ENCODE assay signal across 8 cellular contexts in the genomic region with DNA sequence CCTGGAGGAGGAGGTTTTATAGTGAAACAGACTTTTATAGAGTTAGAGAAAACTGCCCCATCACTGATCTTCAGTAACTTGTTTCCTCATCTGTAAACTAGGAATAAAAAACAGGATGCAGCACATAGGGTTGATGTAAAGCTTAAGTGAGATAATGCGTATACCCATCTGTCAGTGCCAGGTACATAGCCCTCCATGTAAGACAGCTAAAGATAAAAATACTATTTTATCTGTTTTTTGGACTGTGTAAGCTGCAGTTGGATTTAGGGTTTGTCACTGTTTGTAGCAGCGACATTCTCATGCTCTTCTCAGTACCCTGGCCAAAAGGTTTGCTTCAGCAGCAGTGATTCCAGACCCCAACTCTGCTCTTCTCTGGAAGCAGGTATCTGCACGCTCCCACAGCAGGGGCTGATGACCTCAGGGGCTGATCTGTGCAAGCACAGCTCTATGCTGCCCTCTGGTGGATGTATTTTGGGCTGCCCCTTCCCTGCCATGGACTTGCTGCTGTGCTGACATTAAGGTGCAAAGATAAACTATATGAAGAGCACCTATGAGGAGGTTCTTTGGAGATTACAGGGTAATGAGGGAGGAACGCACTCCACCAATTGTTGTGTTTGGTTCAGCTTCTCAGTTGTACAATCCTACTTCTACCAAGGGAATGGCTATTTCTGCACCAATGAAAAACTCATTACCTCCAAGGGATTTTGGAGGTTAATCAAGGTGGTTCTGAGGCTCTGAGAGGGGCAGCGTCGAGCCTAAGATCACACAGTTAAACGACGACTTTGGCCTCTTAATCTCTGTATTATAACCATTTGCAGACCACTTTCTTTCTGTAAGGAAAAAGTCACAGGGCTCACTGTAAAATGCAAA. TPM values are rescaled to one million over a fixed set of nuclear protein-coding genes. Genes with fewer than 3 reads are reported as not detected.
A peak's percentile ranks its signal among the peaks of the same experiment; 100 is the strongest.
DNase-seq lines count a peak whose midpoint lies in the region; ATAC-seq, FAIRE-seq and TF ChIP-seq lines count a peak whose summit lies in the region.

No MANE protein-coding gene starts in this region.

- RAD21 ChIA-PET in GM12878 (lab: Charles Lee; ENCODE audit: unreplicated experiment), result interaction anchor here (0.6 to 8.6 kb wide), 54 partner anchors 18 to 903 kb away, joined by 3 to 57 read pairs (median 4); a partner anchor contains a TSS

- H3K27me3 ChIP-seq in GM12878 (replicated peaks in 1 of 2; ENCODE audit: control insufficient read depth in 2 of 2, insufficient read depth in 2 of 2, low read length in 1 of 2), result no peaks in the 10 kb centered on the region
- no peaks in the 10 kb centered on the region for H3K27me3 ChIP-seq in spleen (replicated peaks in 1 of 7)

- intact Hi-C loops in GM12878 (cut with micrococcal nuclease; ENCODE audit: unreplicated experiment) (loop anchor here (2.0 to 10.0 kb wide), 12 partner anchors 176 to 902 kb away; no protein-coding TSS in a partner anchor), spleen (cut with DNase I; ENCODE audit: low total_unique reads) (loop anchor here (10.0 kb wide), 2 partner anchors 420 to 810 kb away; a partner anchor contains a TSS)

- no peaks in the 10 kb centered on the region; the same call in 1 of the 2 replicates for H3K79me2 ChIP-seq in GM12878 (ENCODE audit: control insufficient read depth, insufficient read depth, low read length)

- CTCF ChIA-PET in GM12878 (lab: Yijun Ruan, JAX), result interaction anchor here (0.6 to 6.6 kb wide), 58 partner anchors 11 to 937 kb away, joined by 3 to 46 read pairs (median 4); a partner anchor contains a TSS

- no peaks in the 10 kb centered on the region for H3K36me3 ChIP-seq in GM12878 (ENCODE audit: control insufficient read depth in 2 of 2, insufficient read depth in 2 of 2, low read length in 1 of 2)
- H3K36me3 ChIP-seq in spleen, result no peaks in the 10 kb centered on the region

- WGBS in GM12878 (ENCODE audit: insufficient coverage, insufficient replicate concordance, low lambda C conversion rate, missing lambda C conversion rate), result 22% methylated on average over 8 of the region's 8 CpGs
- 37 to 55% (median 41%) methylated on average over 8 of the region's 8 CpGs for WGBS in spleen, 5 donors

- no peak for TF ChIP-seq EP300 in GM12878 (IDR thresholded peaks at IDR 0.05; ENCODE audit: borderline replicate concordance in 1 of 2, control insufficient read depth in 1 of 2, low read depth in 2 of 2, low read length in 2 of 2)

- H3K4me3 ChIP-seq in GM12878, result no peak overlapping the region
- H3K4me3 ChIP-seq in spleen, result no peak overlapping the region

- peaks cover 26% of the 10 kb centered on the region for H3K4me1 ChIP-seq in GM12878 (ENCODE audit: control insufficient read depth, insufficient read depth, low read length)
- peaks cover 0 to 24% (median 3%) of the 10 kb centered on the region in 6 donors for H3K4me1 ChIP-seq in spleen

- POLR2A ChIA-PET in GM12878 (lab: Charles Lee), result interaction anchor here (0.5 to 1.4 kb wide), 4 partner anchors 129 to 821 kb away, joined by 3 to 5 read pairs (median 4); no protein-coding TSS in a partner anchor

- in situ Hi-C loops in GM12878 (cut with MboI), result loop anchor here (5.0 to 10.0 kb wide), 4 partner anchors 230 to 903 kb away; no protein-coding TSS in a partner anchor

- H3K27ac ChIP-seq in GM12878 (ENCODE audit: control insufficient read depth, insufficient read depth) (no peak overlapping the region), spleen (no peak overlapping the region)

- SMC1A ChIA-PET in GM12878 (lab: Charles Lee; ENCODE audit: uncharacterized antibody, unreplicated experiment), result interaction anchor here (0.7 to 5.6 kb wide), 69 partner anchors 10 to 908 kb away, joined by 3 to 55 read pairs (median 4); no protein-coding TSS in a partner anchor

- peak overlapping the region; percentile 71 for H2AFZ ChIP-seq in GM12878 (ENCODE audit: control insufficient read depth, low read depth, low read length)

- FAIRE-seq in GM12878 (lab: Jason Lieb, UNC), result peak; percentile 92

- H3K4me2 ChIP-seq in GM12878 (ENCODE audit: control insufficient read depth, insufficient read depth), result peak overlapping the region; percentile 18; the same call in 1 of the 2 replicates

- ATAC-seq in HG02852 (IDR thresholded peaks at IDR 0.05; ENCODE audit: unreplicated experiment) (peak; percentile 51), GM12878 (peak; percentile 87)

- H3K9me3 ChIP-seq in GM12878 (replicated peaks; ENCODE audit: control insufficient read depth, insufficient read depth, low read length) (no peaks in the 10 kb centered on the region), spleen (no peaks in the 10 kb centered on the region)

- peak; percentile 100 for TF ChIP-seq RAD21 in GM12878 (IDR thresholded peaks at IDR 0.05; ENCODE audit: insufficient read depth, low read depth, low read length)

- TF ChIP-seq CTCF in GM12878 (IDR thresholded peaks at IDR 0.05 in 2 of 3, conservative IDR thresholded peaks at IDR 0.05 in 1 of 3; ENCODE audit: control insufficient read depth in 2 of 3, extremely low read depth in 1 of 3, insufficient read depth in 1 of 3, low read depth in 3 of 3, low read length in 3 of 3), result peak; percentile 91 to 93 (median 93); a peak in 5 of 6 replicates
- peak; percentile 83 to 96 (median 94) for TF ChIP-seq CTCF in spleen (IDR thresholded peaks at IDR 0.05 in 8 of 11, conservative IDR thresholded peaks at IDR 0.05 in 3 of 11)

- no peak overlapping the region for H3K9ac ChIP-seq in GM12878 (ENCODE audit: control insufficient read depth, insufficient read depth, low read length)

- H4K20me1 ChIP-seq in GM12878 (ENCODE audit: control insufficient read depth, insufficient read depth), result no peaks in the 10 kb centered on the region

- no peak for TF ChIP-seq POLR2A in GM12878 (IDR thresholded peaks at IDR 0.05; ENCODE audit: low read depth, low read length)
- TF ChIP-seq POLR2A in spleen (IDR thresholded peaks at IDR 0.05), result no peak

- DNase-seq in SIG-M5 treated with dmso at 0.1 percent for 504 hours (lab: John Stamatoyannopoulos, UW; ENCODE audit: unreplicated experiment) (peak; percentile 63), SIG-M5 (lab: John Stamatoyannopoulos, UW) (no peak), NCI-H187 treated with DMSO at 0.1 percent for 48 hours (lab: John Stamatoyannopoulos, UW) (peak; percentile 26), T1000 (lab: John Stamatoyannopoulos, UW) (peak; percentile 47), GM12878 (ENCODE audit: low read depth, low spot score) (peak; percentile 81), iPS DF 4.7 (ENCODE audit: extremely low read depth, low spot score) (peak; percentile 78), spleen (peak; percentile 92)

- BruUV-seq in GM12878 (replicated peaks; lab: Mats Ljungman, UMichigan), result no TSS peak

TF ChIP-seq in GM12878, 131 proteins besides CTCF, POLR2A, EP300 and RAD21 (continues in another document):
- TF ChIP-seq SMARCA5 (IDR thresholded peaks at IDR 0.05) (peak; percentile 76), STAT3 (IDR thresholded peaks at IDR 0.05; ENCODE audit: low read depth, low read length) (no peak), NR2C2 (IDR thresholded peaks at IDR 0.05; ENCODE audit: borderline replicate concordance, control insufficient read depth, insufficient read length, low read depth) (no peak), BCL11A (IDR thresholded peaks at IDR 0.05; ENCODE audit: low read depth, low read length) (no peak), SMC3 (IDR thresholded peaks at IDR 0.05; ENCODE audit: borderline replicate concordance, low read length) (peak; percentile 97), RFX5 (IDR thresholded peaks at IDR 0.05; ENCODE audit: low read depth, low read length) (no peak), TAF1 (IDR thresholded peaks at IDR 0.05; ENCODE audit: borderline replicate concordance, low read depth, low read length) (no peak), ASH2L (IDR thresholded peaks at IDR 0.05; ENCODE audit: borderline replicate concordance, low read depth) (no peak), SREBF2 (IDR thresholded peaks at IDR 0.05; ENCODE audit: low read length) (no peak), MYC (IDR thresholded peaks at IDR 0.05; ENCODE audit: insufficient read depth, insufficient read length, insufficient replicate concordance, low read length, severe bottlenecking) (no peak), CHD2 (IDR thresholded peaks at IDR 0.05; ENCODE audit: borderline replicate concordance, low read depth, low read length) (no peak), CBX3 (IDR thresholded peaks at IDR 0.05; ENCODE audit: borderline replicate concordance, low read depth) (no peak)
- TF ChIP-seq, protein P1, sequence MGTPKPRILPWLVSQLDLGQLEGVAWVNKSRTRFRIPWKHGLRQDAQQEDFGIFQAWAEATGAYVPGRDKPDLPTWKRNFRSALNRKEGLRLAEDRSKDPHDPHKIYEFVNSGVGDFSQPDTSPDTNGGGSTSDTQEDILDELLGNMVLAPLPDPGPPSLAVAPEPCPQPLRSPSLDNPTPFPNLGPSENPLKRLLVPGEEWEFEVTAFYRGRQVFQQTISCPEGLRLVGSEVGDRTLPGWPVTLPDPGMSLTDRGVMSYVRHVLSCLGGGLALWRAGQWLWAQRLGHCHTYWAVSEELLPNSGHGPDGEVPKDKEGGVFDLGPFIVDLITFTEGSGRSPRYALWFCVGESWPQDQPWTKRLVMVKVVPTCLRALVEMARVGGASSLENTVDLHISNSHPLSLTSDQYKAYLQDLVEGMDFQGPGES (IDR thresholded peaks at IDR 0.05), result no peak

RNA-seq across cellular contexts. Expression of a gene that starts 13.1 kb away (rescaled TPM):
- total RNA-seq in GM12878 (2013; cell fraction: nucleolus; rRNA removed), result not detected in 2 replicates
- 0.45 and 2.0 TPM in 2 replicates for total RNA-seq in GM12878 (2014; rRNA removed)
- 3.0 and 3.1 TPM in 2 replicates for total RNA-seq in GM12878 (2014; rRNA removed; fragmentation: Illumina TruSeq; extraction: Trizol)
- 3.0 and 3.6 TPM in 2 replicates for total RNA-seq in GM12878 (2021)
- polyA plus RNA-seq in GM12878 (2011; ENCODE audit: low read depth), result not detected
- 1.5 and 2.1 TPM in 2 replicates for polyA plus RNA-seq in GM12878 (2011; rRNA removed)
- 0.81 TPM in 1 of 2 replicates, not detected in the other for polyA plus RNA-seq in GM12878 (2011; cell fraction: cytosol; rRNA removed)
- polyA plus RNA-seq in GM12878 (2011; cell fraction: nucleus; rRNA removed), result 0.76 TPM in 1 of 2 replicates, not detected in the other
- 1.6 and 2.6 TPM in 2 replicates for polyA plus RNA-seq in GM12878 (2012)
- 1.6 TPM in 1 of 2 replicates, not detected in the other for polyA plus RNA-seq in GM12878 (2014; fragmentation: Illumina TruSeq; extraction: Trizol)
- polyA plus RNA-seq in GM12878 (2014; fragmentation: Nextera tagmentation; extraction: Ambion mirVana), result 10 to 100 TPM; 16.0 to 20.3 TPM
- polyA plus RNA-seq in GM12878 (2014; rRNA removed), result 4.1 and 6.2 TPM in 2 replicates
- polyA plus RNA-seq in GM12878 (2016; fragmentation: Nextera tagmentation; extraction: Ambion mirVana), result 1 to 10 TPM; 7.5 to 9.5 TPM
- not detected in 2 replicates for polyA minus RNA-seq in GM12878 (2011; rRNA and poly(A)+ RNA removed)
- polyA minus RNA-seq in GM12878 (2011; cell fraction: cytosol; rRNA and poly(A)+ RNA removed), result not detected in 2 replicates
- polyA minus RNA-seq in GM12878 (2011; cell fraction: nucleus; rRNA and poly(A)+ RNA removed), result not detected in 2 replicates
- not detected for total RNA-seq in spleen
- under 1 TPM in 1 of 3 donors, not detected in 2; 0.94 TPM for polyA plus RNA-seq in spleen
